In the genomic region with DNA sequence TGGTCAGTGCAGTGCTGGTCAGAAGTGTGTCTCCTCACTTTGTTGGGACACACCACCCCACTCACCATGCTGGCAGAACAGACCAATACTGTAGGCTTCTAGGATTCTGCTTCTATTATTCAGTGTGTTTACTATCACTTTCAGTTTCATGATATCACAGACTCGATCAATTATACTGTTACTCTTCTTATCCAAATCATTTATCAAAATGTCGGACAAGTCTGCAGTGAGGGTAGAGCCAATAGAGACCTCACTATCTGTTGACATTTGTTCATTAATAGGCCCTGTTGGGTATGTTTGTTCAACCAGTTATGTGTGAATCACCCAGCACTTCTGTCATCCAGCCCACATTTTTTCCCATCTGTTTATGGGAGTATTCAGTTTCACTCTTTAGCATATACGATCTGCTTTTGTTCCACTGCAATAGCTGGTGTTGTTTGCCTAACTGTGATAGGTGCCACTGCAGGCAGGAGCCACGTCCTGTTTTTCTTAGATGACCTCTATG, we compare ENCODE assay signal across 8 cellular contexts.
A peak's percentile ranks its signal among the peaks of the same experiment; 100 is the strongest.
DNase-seq lines count a peak whose midpoint lies in the region; TF ChIP-seq lines count a peak whose summit lies in the region.

No MANE protein-coding gene starts in this region.

- H3K4me3 Mint-ChIP-seq in T-helper 2 cell treated with Interferon-gamma antibody and Interleukin-4, amounts not matched to agents 5 μg/mL and 100 μg/mL, for 36 hours, result peak overlapping the region; percentile 84
- no peak overlapping the region for H3K4me3 Mint-ChIP-seq in glutamatergic neuron (ENCODE audit: unreplicated experiment)

- no peak overlapping the region for H3K9ac ChIP-seq in stomach smooth muscle (ENCODE audit: low read length in 2 of 2)

- H3K27ac Mint-ChIP-seq in T-helper 2 cell treated with Interferon-gamma antibody and Interleukin-4, amounts not matched to agents 5 μg/mL and 100 μg/mL, for 36 hours, result peak overlapping the region; percentile 89
- peak overlapping the region; percentile 8 for H3K27ac Mint-ChIP-seq in glutamatergic neuron (ENCODE audit: unreplicated experiment)

- H3K4me1 ChIP-seq in stomach smooth muscle (ENCODE audit: control insufficient read depth, insufficient read depth, low read length), result no peaks in the 10 kb centered on the region

- H3K36me3 ChIP-seq in stomach smooth muscle (ENCODE audit: control insufficient read depth in 2 of 2, insufficient read depth in 2 of 2, low read length in 2 of 2), result no peaks in the 10 kb centered on the region

- DNase-seq in AG10803 (ENCODE audit: low read depth), result peak; percentile 63
- DNase-seq in KBM-7, result peak; percentile 10
- DNase-seq in T-helper 2 cell treated with Interferon-gamma antibody and Interleukin-4, amounts not matched to agents 5 μg/mL and 100 μg/mL, for 36 hours (ENCODE audit: low spot score), result no peak
- DNase-seq in glutamatergic neuron, result no peak
- no peak for DNase-seq in foreskin melanocyte
- DNase-seq in activated effector memory CD4-positive, alpha-beta T cell treated with anti-CD3 and anti-CD28 coated beads, Interleukin-2, amount 50 U/mL, for 16 hours, result no peak
- no peak for DNase-seq in dorsolateral prefrontal cortex

- intact Hi-C loops in dorsolateral prefrontal cortex (cut with DNase I), result no loop called here

- H3K27ac ChIP-seq in stomach smooth muscle (ENCODE audit: low read length), result no peak overlapping the region
- H3K27ac ChIP-seq in dorsolateral prefrontal cortex, result peak overlapping the region in 26 of 59 donors; percentile 3 to 64 (median 38)

- H3K36me3 Mint-ChIP-seq in T-helper 2 cell treated with Interferon-gamma antibody and Interleukin-4, amounts not matched to agents 5 μg/mL and 100 μg/mL, for 36 hours (ENCODE audit: low read depth), result peaks cover 11% of the 10 kb centered on the region
- peaks cover 11% of the 10 kb centered on the region for H3K36me3 Mint-ChIP-seq in glutamatergic neuron (ENCODE audit: unreplicated experiment)

- H3K27me3 Mint-ChIP-seq in T-helper 2 cell treated with Interferon-gamma antibody and Interleukin-4, amounts not matched to agents 5 μg/mL and 100 μg/mL, for 36 hours (ENCODE audit: low read depth), result no peaks in the 10 kb centered on the region
- H3K27me3 Mint-ChIP-seq in glutamatergic neuron (ENCODE audit: unreplicated experiment), result no peaks in the 10 kb centered on the region

- H3K27me3 ChIP-seq in stomach smooth muscle (ENCODE audit: control insufficient read depth in 1 of 2, insufficient read depth in 2 of 2, low read length in 2 of 2), result no peaks in the 10 kb centered on the region
- no peaks in the 10 kb centered on the region for H3K27me3 ChIP-seq in dorsolateral prefrontal cortex

- TF ChIP-seq CTCF in AG10803 (conservative IDR thresholded peaks at IDR 0.05; ENCODE audit: low read length) (no peak), glutamatergic neuron (IDR thresholded peaks at IDR 0.05; ENCODE audit: partially characterized antibody, unreplicated experiment) (no peak), dorsolateral prefrontal cortex (IDR thresholded peaks at IDR 0.05 in 54 of 56, conservative IDR thresholded peaks at IDR 0.05 in 2 of 56; ENCODE audit: low read depth in 1 of 56, partially characterized antibody in 56 of 56) (no peak)

- peaks cover 24% of the 10 kb centered on the region for H3K9me3 Mint-ChIP-seq in T-helper 2 cell treated with Interferon-gamma antibody and Interleukin-4, amounts not matched to agents 5 μg/mL and 100 μg/mL, for 36 hours
- H3K9me3 Mint-ChIP-seq in glutamatergic neuron (ENCODE audit: unreplicated experiment), result peaks cover 3% of the 10 kb centered on the region

- H3K4me1 Mint-ChIP-seq in T-helper 2 cell treated with Interferon-gamma antibody and Interleukin-4, amounts not matched to agents 5 μg/mL and 100 μg/mL, for 36 hours (ENCODE audit: low read depth), result peaks cover 38% of the 10 kb centered on the region
- H3K4me1 Mint-ChIP-seq in glutamatergic neuron (ENCODE audit: low read depth, unreplicated experiment), result peaks cover 10% of the 10 kb centered on the region

- H3K9me3 ChIP-seq in stomach smooth muscle (ENCODE audit: control insufficient read depth in 2 of 2, low read length in 2 of 2), result peaks cover 0 to 4% of the 10 kb centered on the region in 2 donors

- H3K4me3 ChIP-seq in AG10803 (ENCODE audit: low read length), result peak overlapping the region; percentile 30
- peak overlapping the region; percentile 16 to 23 for H3K4me3 ChIP-seq in stomach smooth muscle (ENCODE audit: low read length in 2 of 2)
- H3K4me3 ChIP-seq in dorsolateral prefrontal cortex, result peak overlapping the region in 11 of 59 donors; percentile 0 to 41 (median 7)

- in situ Hi-C loops in KBM-7 (cut with MboI; ENCODE audit: low pct_unique_long_range_greater_than_20kb, low sequenced_read_pairs), result no loop called here

Comparison
In these comparisons a context has a peak if more than half of its experiments do, and no peak if none do; other contexts are left out.
1. DNase-seq: peak in AG10803 (single experiment) and KBM-7 (single experiment); none in T-helper 2 cell treated with Interferon-gamma antibody and Interleukin-4, amounts not matched to agents 5 μg/mL and 100 μg/mL, for 36 hours (single experiment), glutamatergic neuron (single experiment), foreskin melanocyte (single experiment), activated effector memory CD4-positive, alpha-beta T cell treated with anti-CD3 and anti-CD28 coated beads, Interleukin-2, amount 50 U/mL, for 16 hours (single experiment) and dorsolateral prefrontal cortex (0 of 10).